22 cellular contexts compared by ENCODE assay signal in genomic region chr18:54529444-54529843, GRCh38.
"Had no signal": no experiment of that assay in that cellular context is flagged by ENCODE, and none has a peak within 500 bp of the region (broad histone marks: within the 10 kb centered on the region; RNA-seq: fewer than 3 reads in every experiment).

No MANE protein-coding gene starts in this region.

- FAIRE-seq: kidney had no signal

- H3K27ac ChIP-seq: ascending aorta, colonic mucosa, foreskin keratinocyte, tibial artery had no signal

- H3K36me3 Mint-ChIP-seq: activated naive CD4-positive, alpha-beta T cell treated with anti-CD3 and anti-CD28 coated beads, Interleukin-2, amount 50 U/mL, for 24 hours had no signal

- H3K9me3 ChIP-seq: ascending aorta, colonic mucosa, tibial artery had no signal

- ATAC-seq: foreskin keratinocyte, left lobe of liver had no signal

- H3K36me3 ChIP-seq: ascending aorta, colonic mucosa, tibial artery had no signal

- H3K27ac Mint-ChIP-seq: activated CD4-positive, alpha-beta T cell treated with anti-CD3 and anti-CD28 coated beads, Interleukin-2, amount 10 ng/mL, durations not matched to agents 7 days and 5 days; activated naive CD4-positive, alpha-beta T cell treated with anti-CD3 and anti-CD28 coated beads, Interleukin-2, amount 50 U/mL, for 24 hours; nephron progenitor cell had no signal

- DNase-seq: activated CD4-positive, alpha-beta T cell treated with anti-CD3 and anti-CD28 coated beads, Interleukin-2, amount 10 ng/mL, durations not matched to agents 7 days and 5 days; activated CD4-positive, CD25-positive, alpha-beta regulatory T cell; activated CD8-positive, alpha-beta memory T cell treated with anti-CD3 and anti-CD28 coated beads, Interleukin-2, amount 50 U/mL, for 48 hours; activated effector memory CD4-positive, alpha-beta T cell treated with Interleukin-2 at 50 U/mL for 16 hours; activated T-cell treated with anti-CD3 and anti-CD28 coated beads, Interleukin-2, amount 50 U/mL, for 48 hours; colonic mucosa; foreskin keratinocyte; glutamatergic neuron; hippocampal formation; kidney; mammary epithelial cell; nephron progenitor cell; stimulated activated CD4-positive, alpha-beta T cell treated with anti-CD3 and anti-CD28 coated beads, Interleukin-12 subunit alpha, Interleukin-12 subunit beta, amount 100 ng/mL, for 4 hours; stimulated activated CD4-positive, alpha-beta T cell treated with anti-CD3 and anti-CD28 coated beads, Interleukin-1b, Interleukin-23, amount 100 ng/mL, for 48 hours; stimulated activated CD8-positive, alpha-beta memory T cell treated with anti-CD3 and anti-CD28 coated beads, Interleukin-4, amount 100 ng/mL, for 48 hours; stimulated activated naive CD4-positive, alpha-beta T cell treated with Interleukin-2 at 50 U/mL for 16 hours; substantia nigra; tibial artery had no signal

- H3K4me3 ChIP-seq: ascending aorta, colonic mucosa, tibial artery had no signal

- H3K27me3 ChIP-seq: ascending aorta, colonic mucosa, foreskin keratinocyte, tibial artery had no signal

- H3K4me3 Mint-ChIP-seq: activated CD4-positive, alpha-beta T cell treated with anti-CD3 and anti-CD28 coated beads, Interleukin-2, amount 10 ng/mL, durations not matched to agents 7 days and 5 days; activated naive CD4-positive, alpha-beta T cell treated with anti-CD3 and anti-CD28 coated beads, Interleukin-2, amount 50 U/mL, for 24 hours; central memory CD8-positive, alpha-beta T cell; nephron progenitor cell had no signal

- H3K4me1 ChIP-seq: ascending aorta, colonic mucosa, foreskin keratinocyte, tibial artery had no signal

- H3K9me3 Mint-ChIP-seq: activated CD4-positive, alpha-beta T cell treated with anti-CD3 and anti-CD28 coated beads, Interleukin-2, amount 10 ng/mL, durations not matched to agents 7 days and 5 days; activated naive CD4-positive, alpha-beta T cell treated with anti-CD3 and anti-CD28 coated beads, Interleukin-2, amount 50 U/mL, for 24 hours; central memory CD8-positive, alpha-beta T cell had no signal

- H3K4me1 Mint-ChIP-seq: activated CD4-positive, alpha-beta T cell treated with anti-CD3 and anti-CD28 coated beads, Interleukin-2, amount 10 ng/mL, durations not matched to agents 7 days and 5 days; activated naive CD4-positive, alpha-beta T cell treated with anti-CD3 and anti-CD28 coated beads, Interleukin-2, amount 50 U/mL, for 24 hours; central memory CD8-positive, alpha-beta T cell had no signal
